ENCODE assay signal across 8 cellular contexts in the genomic region with DNA sequence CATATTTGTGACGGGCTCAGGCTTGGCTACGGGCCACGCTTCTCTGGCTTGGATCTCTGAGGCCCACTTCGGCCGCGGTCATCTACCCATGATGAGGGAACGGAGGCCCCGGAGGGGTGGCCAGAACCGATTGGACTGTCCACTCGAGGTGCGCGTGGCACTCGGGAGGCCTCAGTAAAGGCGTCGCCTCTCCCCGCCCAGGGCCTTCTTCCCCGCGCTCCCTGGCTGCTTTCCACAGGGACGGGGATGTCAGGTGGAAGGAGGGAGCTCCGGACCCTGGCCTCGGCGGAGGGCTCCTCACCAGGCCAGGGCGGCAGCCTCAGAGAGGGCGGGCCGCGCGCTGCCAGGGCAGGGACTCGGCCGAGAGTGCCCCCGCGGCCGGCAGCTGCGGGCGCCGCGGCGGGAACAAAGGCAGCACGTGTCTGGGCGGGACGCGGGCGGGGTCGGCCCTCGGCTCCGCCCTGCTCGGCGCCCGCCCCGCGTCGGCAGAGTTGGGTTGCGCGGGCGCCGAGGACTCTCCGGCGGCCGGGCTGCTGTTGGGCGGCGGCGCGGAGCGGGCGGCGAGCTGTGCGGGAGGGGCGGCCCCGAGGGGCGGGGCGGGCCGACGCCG. TPM values are rescaled to one million over a fixed set of nuclear protein-coding genes. Genes with fewer than 3 reads are reported as not detected.
DNase-seq lines count a peak whose midpoint lies in the region; ATAC-seq and TF ChIP-seq lines count a peak whose summit lies in the region.

No MANE protein-coding gene starts in this region.

- DNase-seq in Calu3 (peak; percentile 80), RWPE2 (ENCODE audit: low spot score) (no peak), glomerular visceral epithelial cell (ENCODE audit: extremely low spot score) (peak; percentile 79), occipital lobe (lab: John Stamatoyannopoulos, UW) (peak; percentile 80), tibial artery (peak in 1 of 2 donors; percentile 49)
- peak; percentile 70 for DNase-seq in activated naive CD4-positive, alpha-beta T cell treated with anti-CD3 and anti-CD28 coated beads for 36 hours

- ATAC-seq in GM21515 (IDR thresholded peaks at IDR 0.05; ENCODE audit: unreplicated experiment) = peak; percentile 35
- ATAC-seq in RWPE2 (ENCODE audit: low read depth) = peak; percentile 74

- no peaks in the 10 kb centered on the region for H3K9me3 Mint-ChIP-seq in Calu3 (ENCODE audit: low read depth, unreplicated experiment)
- H3K9me3 Mint-ChIP-seq in activated naive CD4-positive, alpha-beta T cell treated with anti-CD3 and anti-CD28 coated beads for 36 hours = no peaks in the 10 kb centered on the region

- no TSS peak for BruUV-seq in Calu3 (replicated peaks; lab: Mats Ljungman, UMichigan)

- H3K4me3 ChIP-seq in RWPE2 (ENCODE audit: severe bottlenecking) (peak overlapping the region; percentile 100), tibial artery (peak overlapping the region; percentile 62 to 63)

- intact Hi-C loops in Calu3 (cut with micrococcal nuclease; ENCODE audit: unreplicated experiment) (no loop called here), tibial artery (cut with DNase I; ENCODE audit: low total_unique reads) (loop anchor here (10.0 kb wide), 1 partner anchor 279 kb away; no protein-coding TSS in a partner anchor)
- intact Hi-C loops in activated naive CD4-positive, alpha-beta T cell treated with anti-CD3 and anti-CD28 coated beads for 36 hours (cut with micrococcal nuclease) = no loop called here

- H3K27ac ChIP-seq in KOPT-K1 (ENCODE audit: low read depth, low read length, poor library complexity, severe bottlenecking) = peak overlapping the region; percentile 49
- peak overlapping the region; percentile 66 for H3K27ac ChIP-seq in RWPE2 (ENCODE audit: poor library complexity, severe bottlenecking)
- peak overlapping the region; percentile 67 to 72 for H3K27ac ChIP-seq in tibial artery

- no peaks in the 10 kb centered on the region for H3K27me3 Mint-ChIP-seq in Calu3 (ENCODE audit: unreplicated experiment)
- H3K27me3 Mint-ChIP-seq in activated naive CD4-positive, alpha-beta T cell treated with anti-CD3 and anti-CD28 coated beads for 36 hours (ENCODE audit: low read depth) = no peaks in the 10 kb centered on the region

- TF ChIP-seq CTCF in Calu3 (IDR thresholded peaks at IDR 0.05; ENCODE audit: unreplicated experiment) (no peak), RWPE2 (IDR thresholded peaks at IDR 0.05; ENCODE audit: poor library complexity, severe bottlenecking) (no peak), tibial artery (IDR thresholded peaks at IDR 0.05) (no peak)

- no peaks in the 10 kb centered on the region for H3K9me3 ChIP-seq in KOPT-K1 (ENCODE audit: insufficient read depth, low read length, poor library complexity, severe bottlenecking)
- H3K9me3 ChIP-seq in RWPE2 (ENCODE audit: severe bottlenecking) = no peaks in the 10 kb centered on the region
- no peaks in the 10 kb centered on the region for H3K9me3 ChIP-seq in tibial artery

- H3K27me3 ChIP-seq in RWPE2 (ENCODE audit: insufficient read depth, poor library complexity, severe bottlenecking) (no peaks in the 10 kb centered on the region), tibial artery (no peaks in the 10 kb centered on the region)

- peak overlapping the region; percentile 61 for H3K4me3 Mint-ChIP-seq in Calu3 (ENCODE audit: low read depth, unreplicated experiment)
- H3K4me3 Mint-ChIP-seq in activated naive CD4-positive, alpha-beta T cell treated with anti-CD3 and anti-CD28 coated beads for 36 hours = peak overlapping the region; percentile 45

- H3K36me3 ChIP-seq in KOPT-K1 (ENCODE audit: insufficient read depth, low read length) = peaks cover 52% of the 10 kb centered on the region
- peaks cover 13% of the 10 kb centered on the region for H3K36me3 ChIP-seq in RWPE2 (ENCODE audit: low read depth)
- peaks cover 3 to 15% (median 12%) of the 10 kb centered on the region in 3 donors for H3K36me3 ChIP-seq in tibial artery

- peak overlapping the region; percentile 60 for H3K27ac Mint-ChIP-seq in Calu3 (ENCODE audit: unreplicated experiment)
- no peak overlapping the region for H3K27ac Mint-ChIP-seq in activated naive CD4-positive, alpha-beta T cell treated with anti-CD3 and anti-CD28 coated beads for 36 hours

- H3K4me1 ChIP-seq in RWPE2 (ENCODE audit: insufficient read depth, poor library complexity, severe bottlenecking) (no peaks in the 10 kb centered on the region), tibial artery (peaks cover 0 to 38% (median 30%) of the 10 kb centered on the region in 4 donors)

- CTCF ChIA-PET in Calu3 (lab: Charles Lee) = interaction anchor here (1.3 to 1.7 kb wide), 2 partner anchors 23 to 41 kb away, joined by 4 read pairs; a partner anchor contains a TSS
- CTCF ChIA-PET in activated naive CD4-positive, alpha-beta T cell treated with anti-CD3 and anti-CD28 coated beads for 36 hours (lab: Charles Lee) = interaction anchor here (1.0 to 5.2 kb wide), 5 partner anchors 23 to 52 kb away, joined by 3 to 48 read pairs (median 15); a partner anchor contains a TSS

- H3K4me1 Mint-ChIP-seq in Calu3 (ENCODE audit: low read depth, unreplicated experiment) = peaks cover 17% of the 10 kb centered on the region
- H3K4me1 Mint-ChIP-seq in activated naive CD4-positive, alpha-beta T cell treated with anti-CD3 and anti-CD28 coated beads for 36 hours (ENCODE audit: low read depth) = peaks cover 47% of the 10 kb centered on the region

- H3K36me3 Mint-ChIP-seq in Calu3 (ENCODE audit: insufficient read depth, unreplicated experiment) = peaks cover 50% of the 10 kb centered on the region
- H3K36me3 Mint-ChIP-seq in activated naive CD4-positive, alpha-beta T cell treated with anti-CD3 and anti-CD28 coated beads for 36 hours (ENCODE audit: low read depth) = peaks cover 38% of the 10 kb centered on the region

RNA-seq across cellular contexts. Expression of a gene that starts 0.6 kb away (rescaled TPM):
- total RNA-seq in Calu3 (2022) = 4.0 and 4.3 TPM in 2 replicates
- 10 to 100 TPM; 50.6 to 52.1 TPM for total RNA-seq in activated naive CD4-positive, alpha-beta T cell treated with anti-CD3 and anti-CD28 coated beads for 36 hours
- 255 TPM for total RNA-seq in occipital lobe

RNA-seq across cellular contexts. Expression of a gene that starts 41.9 kb away (rescaled TPM):
- total RNA-seq in Calu3 (2022) = 152 and 167 TPM in 2 replicates
- total RNA-seq in activated naive CD4-positive, alpha-beta T cell treated with anti-CD3 and anti-CD28 coated beads for 36 hours = 100 to 1,000 TPM; 132 to 145 TPM
- 53.2 TPM for total RNA-seq in occipital lobe
